ENCODE assay signal across 29 cellular contexts in genomic region chr3:38566215-38566528, GRCh38.
DNase-seq lines count a peak whose midpoint lies in the region; ATAC-seq and TF ChIP-seq lines count a peak whose summit lies in the region.
"Had no signal": no experiment of that assay in that cellular context is flagged by ENCODE, and none has a peak within 500 bp of the region (broad histone marks: within the 10 kb centered on the region; RNA-seq: fewer than 3 reads in every experiment).

No MANE protein-coding gene starts in this region.

- no peak overlapping the region for H3K27ac Mint-ChIP-seq in stimulated activated naive CD8-positive, alpha-beta T cell treated with anti-CD3 and anti-CD28 coated beads, Interleukin-15, amount 100 ng/mL, for 72 hours
- H3K27ac Mint-ChIP-seq in endodermal cell (no peak overlapping the region), osteocyte (ENCODE audit: unreplicated experiment) (no peak overlapping the region)

- H3K27ac ChIP-seq in endodermal cell (ENCODE audit: low read depth, low read length): no peak overlapping the region
- no peak overlapping the region for H3K27ac ChIP-seq in osteoblast (ENCODE audit: low read depth, low read length)
- H3K27ac ChIP-seq: BLaER1 treated with 17β-estradiol and CSF1 and Interleukin-3, amounts not matched to agents 10 nM and 100 nM; breast epithelium; epithelial cell of prostate; hepatocyte; neutrophil; psoas muscle; stomach; thyroid gland had no signal

- no peaks in the 10 kb centered on the region for H3K79me2 ChIP-seq in osteoblast (ENCODE audit: insufficient read depth, low read length)
- H3K79me2 ChIP-seq: hepatocyte had no signal

- TF ChIP-seq CTCF in endodermal cell (conservative IDR thresholded peaks at IDR 0.05): no peak
- TF ChIP-seq CTCF in osteocyte (IDR thresholded peaks at IDR 0.05): no peak
- no peak for TF ChIP-seq CTCF in osteoblast (IDR thresholded peaks at IDR 0.05; ENCODE audit: extremely low read depth, low read depth, low read length)
- TF ChIP-seq CTCF in GM20000 (IDR thresholded peaks at IDR 0.05; ENCODE audit: extremely low read depth, missing control alignments): no peak

- H3K4me3 ChIP-seq in endodermal cell (ENCODE audit: low read length) (no peak overlapping the region), osteoblast (ENCODE audit: insufficient read depth, low read length) (no peak overlapping the region)
- H3K4me3 ChIP-seq: BLaER1 treated with 17β-estradiol and CSF1 and Interleukin-3, amounts not matched to agents 10 nM and 100 nM; breast epithelium; hepatocyte; psoas muscle; stomach; thyroid gland had no signal

- no peaks in the 10 kb centered on the region for H3K27me3 Mint-ChIP-seq in stimulated activated naive CD8-positive, alpha-beta T cell treated with anti-CD3 and anti-CD28 coated beads, Interleukin-15, amount 100 ng/mL, for 72 hours
- H3K27me3 Mint-ChIP-seq in endodermal cell (ENCODE audit: insufficient read depth) (no peaks in the 10 kb centered on the region), osteocyte (ENCODE audit: unreplicated experiment) (peaks cover 2% of the 10 kb centered on the region)

- H3K4me1 Mint-ChIP-seq in stimulated activated naive CD8-positive, alpha-beta T cell treated with anti-CD3 and anti-CD28 coated beads, Interleukin-15, amount 100 ng/mL, for 72 hours: no peaks in the 10 kb centered on the region
- H3K4me1 Mint-ChIP-seq in endodermal cell: no peaks in the 10 kb centered on the region
- no peaks in the 10 kb centered on the region for H3K4me1 Mint-ChIP-seq in osteocyte (ENCODE audit: unreplicated experiment)

- H3K36me3 ChIP-seq in endodermal cell (ENCODE audit: control insufficient read depth, insufficient read depth, low read length) (no peaks in the 10 kb centered on the region), osteoblast (ENCODE audit: insufficient read depth, low read length) (no peaks in the 10 kb centered on the region)
- H3K36me3 ChIP-seq: BLaER1 treated with 17β-estradiol and CSF1 and Interleukin-3, amounts not matched to agents 10 nM and 100 nM; breast epithelium; neutrophil; stomach; thyroid gland had no signal

- H3K36me3 Mint-ChIP-seq in endodermal cell (ENCODE audit: low read depth) (no peaks in the 10 kb centered on the region), osteocyte (ENCODE audit: unreplicated experiment) (no peaks in the 10 kb centered on the region)
- H3K36me3 Mint-ChIP-seq: activated naive CD4-positive, alpha-beta T cell treated with anti-CD3 and anti-CD28 coated beads, Interleukin-2, amount 50 U/mL, for 72 hours had no signal

- no peak overlapping the region for H2AFZ ChIP-seq in osteoblast (ENCODE audit: low read length)
- H2AFZ ChIP-seq: hepatocyte had no signal

- H3K4me3 Mint-ChIP-seq in stimulated activated naive CD8-positive, alpha-beta T cell treated with anti-CD3 and anti-CD28 coated beads, Interleukin-15, amount 100 ng/mL, for 72 hours: no peak overlapping the region
- no peak overlapping the region for H3K4me3 Mint-ChIP-seq in endodermal cell
- H3K4me3 Mint-ChIP-seq in osteocyte (ENCODE audit: unreplicated experiment): no peak overlapping the region

- no peaks in the 10 kb centered on the region for H3K4me1 ChIP-seq in endodermal cell (ENCODE audit: control insufficient read depth, insufficient read depth, low read length)
- H3K4me1 ChIP-seq in osteoblast (ENCODE audit: insufficient read depth, low read length): no peaks in the 10 kb centered on the region
- H3K4me1 ChIP-seq: breast epithelium, psoas muscle, stomach, thyroid gland had no signal

- peak; percentile 5 for ATAC-seq in stimulated activated naive CD8-positive, alpha-beta T cell treated with anti-CD3 and anti-CD28 coated beads, Interleukin-15, amount 100 ng/mL, for 72 hours
- ATAC-seq in stimulated activated naive CD8-positive, alpha-beta T cell treated with anti-CD3 and anti-CD28 coated beads, Interleukin-15, Interleukin-2, amounts not matched to agents 100 U/mL and 50 U/mL, for 24 hours: no peak
- ATAC-seq: activated naive CD4-positive, alpha-beta T cell treated with anti-CD3 and anti-CD28 coated beads, Interleukin-2, amount 50 U/mL, for 72 hours; left colon; psoas muscle had no signal

- no peak overlapping the region for H3K9ac ChIP-seq in endodermal cell (ENCODE audit: extremely low read depth, low read length, poor library complexity, severe bottlenecking)
- H3K9ac ChIP-seq: BLaER1 treated with 17β-estradiol and CSF1 and Interleukin-3, amounts not matched to agents 10 nM and 100 nM had no signal

- no peaks in the 10 kb centered on the region for H3K9me3 Mint-ChIP-seq in stimulated activated naive CD8-positive, alpha-beta T cell treated with anti-CD3 and anti-CD28 coated beads, Interleukin-15, amount 100 ng/mL, for 72 hours
- no peaks in the 10 kb centered on the region for H3K9me3 Mint-ChIP-seq in endodermal cell
- peaks cover 3% of the 10 kb centered on the region for H3K9me3 Mint-ChIP-seq in osteocyte (ENCODE audit: unreplicated experiment)
- H3K9me3 Mint-ChIP-seq: activated naive CD4-positive, alpha-beta T cell treated with anti-CD3 and anti-CD28 coated beads, Interleukin-2, amount 50 U/mL, for 72 hours had no signal

- no peak for DNase-seq in stimulated activated naive CD8-positive, alpha-beta T cell treated with anti-CD3 and anti-CD28 coated beads, Interleukin-15, amount 100 ng/mL, for 72 hours
- no peak for DNase-seq in stimulated activated naive CD8-positive, alpha-beta T cell treated with anti-CD3 and anti-CD28 coated beads, Interleukin-15, Interleukin-2, amounts not matched to agents 100 U/mL and 50 U/mL, for 24 hours
- DNase-seq in endodermal cell: peak; percentile 24
- DNase-seq in osteocyte (ENCODE audit: extremely low spot score, unreplicated experiment): peak; percentile 81
- no peak for DNase-seq in osteoblast (ENCODE audit: insufficient read length, low spot score, missing footprints)
- DNase-seq in DMS79 treated with DMSO at 0.1 percent for 48 hours (lab: John Stamatoyannopoulos, UW): no peak
- no peak for DNase-seq in GM20000 (ENCODE audit: low spot score)
- DNase-seq: activated CD4-positive, alpha-beta T cell treated with anti-CD3 and anti-CD28 coated beads, Interleukin-2, amount 50 U/mL, for 4 hours; activated CD8-positive, alpha-beta memory T cell treated with anti-CD3 and anti-CD28 coated beads, Interleukin-2, amount 50 U/mL, for 4 hours; anterior cingulate cortex; COR-L47; DMS53; effector CD8-positive, alpha-beta T cell; KG1; NCI-H1092 treated with DMSO at 0.1 percent for 48 hours; NCI-H1694 treated with DMSO at 0.1 percent for 48 hours; NCI-H2171; NCI-H510A; stomach; T-helper 1 cell; thyroid gland had no signal

- H3K9me3 ChIP-seq in endodermal cell (ENCODE audit: control insufficient read depth, low read length) (no peaks in the 10 kb centered on the region), osteoblast (ENCODE audit: low read depth, low read length) (no peaks in the 10 kb centered on the region)
- H3K9me3 ChIP-seq: breast epithelium, neutrophil, stomach, thyroid gland had no signal

- H3K27me3 ChIP-seq in endodermal cell (ENCODE audit: control insufficient read depth, insufficient read depth, low read length, poor library complexity, severe bottlenecking) (no peaks in the 10 kb centered on the region), osteoblast (ENCODE audit: insufficient read depth, low read length) (no peaks in the 10 kb centered on the region)
- H3K27me3 ChIP-seq: BLaER1 treated with 17β-estradiol and CSF1 and Interleukin-3, amounts not matched to agents 10 nM and 100 nM; breast epithelium; hepatocyte; neutrophil; stomach; thyroid gland had no signal

- no peak overlapping the region for H3K4me2 ChIP-seq in osteoblast (ENCODE audit: insufficient read depth, low read length)
- H3K4me2 ChIP-seq: hepatocyte had no signal

- WGBS in endodermal cell (ENCODE audit: insufficient coverage in 1 of 2, insufficient read length in 1 of 2), 2 experiments: 93 to 97% methylated on average over 9 to 13 of the region's 13 CpGs

- H4K20me1 ChIP-seq in osteoblast (ENCODE audit: insufficient read depth, low read length): no peaks in the 10 kb centered on the region
- H4K20me1 ChIP-seq: BLaER1 treated with 17β-estradiol and CSF1 and Interleukin-3, amounts not matched to agents 10 nM and 100 nM had no signal

Comparison
In these comparisons a context has a peak if more than half of its experiments do, and no peak if none do; other contexts are left out.
1. DNase-seq: peak in endodermal cell (single experiment) and osteocyte (single experiment); none in stimulated activated naive CD8-positive, alpha-beta T cell treated with anti-CD3 and anti-CD28 coated beads, Interleukin-15, amount 100 ng/mL, for 72 hours (0 of 2), stimulated activated naive CD8-positive, alpha-beta T cell treated with anti-CD3 and anti-CD28 coated beads, Interleukin-15, Interleukin-2, amounts not matched to agents 100 U/mL and 50 U/mL, for 24 hours (single experiment), osteoblast (single experiment), DMS79 treated with DMSO at 0.1 percent for 48 hours (single experiment) and GM20000 (single experiment).